ENCODE assay signal across 9 cellular contexts in the genomic region with DNA sequence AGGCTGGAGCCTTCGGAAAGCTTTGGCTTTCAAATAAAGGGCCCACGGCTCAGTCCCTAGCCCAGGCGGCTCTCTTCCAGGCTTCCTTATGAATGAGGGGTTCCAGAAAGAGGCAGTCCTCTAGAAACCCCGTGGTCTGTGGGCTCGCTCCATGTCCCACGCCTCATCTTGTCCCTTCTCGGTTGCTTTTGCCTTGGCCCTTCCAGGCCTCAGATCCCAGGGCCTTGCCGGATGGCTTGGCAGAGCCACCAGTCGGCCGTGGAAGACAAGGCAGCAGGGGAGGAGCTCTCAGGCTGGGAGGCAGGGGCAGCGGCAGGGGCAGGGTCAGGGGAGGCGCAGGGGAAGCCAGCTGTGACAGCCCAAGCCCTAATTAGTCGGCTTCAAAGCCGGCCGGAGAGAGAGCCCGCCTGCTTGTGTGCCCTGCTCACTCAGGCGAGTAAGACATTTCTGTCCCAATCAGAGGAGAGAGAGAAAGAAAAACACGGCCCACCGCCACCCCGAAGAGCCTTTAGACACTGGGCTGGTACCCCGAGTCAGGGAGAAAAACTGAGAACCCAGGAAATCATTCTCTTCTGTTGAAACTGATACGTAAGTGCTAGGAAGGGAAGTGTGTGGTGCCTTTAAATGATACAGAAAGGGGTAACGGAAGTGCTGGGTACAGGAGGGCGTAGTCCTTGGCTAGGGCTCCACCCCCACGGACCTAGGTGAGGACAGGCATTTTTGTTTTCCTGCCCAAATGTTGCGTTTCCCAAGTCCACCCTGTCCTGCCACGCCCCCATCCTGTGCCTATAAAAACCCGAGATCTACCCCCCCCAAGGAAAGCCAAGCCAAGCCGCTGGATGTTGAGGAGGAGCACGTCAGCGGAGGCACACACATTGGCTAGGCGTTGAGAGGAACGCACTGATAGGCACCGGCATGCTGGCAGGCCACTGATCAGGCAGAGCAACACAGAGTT. TPM values are rescaled to one million over a fixed set of nuclear protein-coding genes. Genes with fewer than 3 reads are reported as not detected.
A peak's percentile ranks its signal among the peaks of the same experiment; 100 is the strongest.
DNase-seq lines count a peak whose midpoint lies in the region; ATAC-seq and TF ChIP-seq lines count a peak whose summit lies in the region.
"Had no signal": no experiment of that assay in that cellular context is flagged by ENCODE, and none has a peak within 500 bp of the region (broad histone marks: within the 10 kb centered on the region; RNA-seq: fewer than 3 reads in every experiment).

No MANE protein-coding gene starts in this region.

- intact Hi-C loops in natural killer cell (cut with micrococcal nuclease), result no loop called here
- intact Hi-C loops in activated T-helper 1 cell treated with anti-CD3 and anti-CD28 coated beads, Interleukin-12 subunit alpha, Interleukin-12 subunit beta, Interleukin-2, Interleukin-4 antibody, amounts not matched to agents 30 ng/mL and 10 ng/mL and 1 ng/mL, durations not matched to agents 14 hours and 24 hours and 36 hours (cut with micrococcal nuclease), result no loop called here

- no peaks in the 10 kb centered on the region for H3K9me3 Mint-ChIP-seq in natural killer cell
- no peaks in the 10 kb centered on the region for H3K9me3 Mint-ChIP-seq in activated T-helper 1 cell treated with anti-CD3 and anti-CD28 coated beads, Interleukin-12 subunit alpha, Interleukin-12 subunit beta, Interleukin-2, Interleukin-4 antibody, amounts not matched to agents 30 ng/mL and 10 ng/mL and 1 ng/mL, durations not matched to agents 14 hours and 24 hours and 36 hours

- H3K27me3 Mint-ChIP-seq in natural killer cell (ENCODE audit: low read depth in 2 of 2), result peaks cover 3 to 7% of the 10 kb centered on the region in 2 donors
- peaks cover 6% of the 10 kb centered on the region for H3K27me3 Mint-ChIP-seq in activated T-helper 1 cell treated with anti-CD3 and anti-CD28 coated beads, Interleukin-12 subunit alpha, Interleukin-12 subunit beta, Interleukin-2, Interleukin-4 antibody, amounts not matched to agents 30 ng/mL and 10 ng/mL and 1 ng/mL, durations not matched to agents 14 hours and 24 hours and 36 hours (ENCODE audit: insufficient read depth)

- peak overlapping the region; percentile 53 for H3K4me3 Mint-ChIP-seq in natural killer cell
- H3K4me3 Mint-ChIP-seq in activated T-helper 1 cell treated with anti-CD3 and anti-CD28 coated beads, Interleukin-12 subunit alpha, Interleukin-12 subunit beta, Interleukin-2, Interleukin-4 antibody, amounts not matched to agents 30 ng/mL and 10 ng/mL and 1 ng/mL, durations not matched to agents 14 hours and 24 hours and 36 hours, result no peak overlapping the region

- no peaks in the 10 kb centered on the region for H3K36me3 Mint-ChIP-seq in natural killer cell
- H3K36me3 Mint-ChIP-seq in activated T-helper 1 cell treated with anti-CD3 and anti-CD28 coated beads, Interleukin-12 subunit alpha, Interleukin-12 subunit beta, Interleukin-2, Interleukin-4 antibody, amounts not matched to agents 30 ng/mL and 10 ng/mL and 1 ng/mL, durations not matched to agents 14 hours and 24 hours and 36 hours (ENCODE audit: low read depth), result no peaks in the 10 kb centered on the region

- H3K4me1 Mint-ChIP-seq in natural killer cell, result peaks cover 0 to 14% of the 10 kb centered on the region in 2 donors
- no peaks in the 10 kb centered on the region for H3K4me1 Mint-ChIP-seq in activated T-helper 1 cell treated with anti-CD3 and anti-CD28 coated beads, Interleukin-12 subunit alpha, Interleukin-12 subunit beta, Interleukin-2, Interleukin-4 antibody, amounts not matched to agents 30 ng/mL and 10 ng/mL and 1 ng/mL, durations not matched to agents 14 hours and 24 hours and 36 hours (ENCODE audit: low read depth)

- no peak for TF ChIP-seq CTCF in natural killer cell (IDR thresholded peaks at IDR 0.05)

- DNase-seq in DMS79 (lab: John Stamatoyannopoulos, UW) (peak; percentile 30), NCI-H526 treated with DMSO at 0.1 percent for 48 hours (lab: John Stamatoyannopoulos, UW) (peak; percentile 67), natural killer cell (no peak), HT-29 (ENCODE audit: low spot score) (no peak), cortex of kidney (lab: John Stamatoyannopoulos, UW) (no peak)
- DNase-seq in activated T-helper 1 cell treated with anti-CD3 and anti-CD28 coated beads, Interleukin-12 subunit alpha, Interleukin-12 subunit beta, Interleukin-2, Interleukin-4 antibody, amounts not matched to agents 30 ng/mL and 10 ng/mL and 1 ng/mL, durations not matched to agents 14 hours and 24 hours and 36 hours (ENCODE audit: low spot score), result no peak

- ATAC-seq in esophagus mucosa, result peak; percentile 26
- ATAC-seq in natural killer cell, result peak in 2 of 3 donors; percentile 69
- no peak for ATAC-seq in HG02763 (IDR thresholded peaks at IDR 0.05; ENCODE audit: unreplicated experiment)
- ATAC-seq: left colon had no signal

- peak overlapping the region; percentile 26 to 79 for H3K27ac Mint-ChIP-seq in natural killer cell
- no peak overlapping the region for H3K27ac Mint-ChIP-seq in activated T-helper 1 cell treated with anti-CD3 and anti-CD28 coated beads, Interleukin-12 subunit alpha, Interleukin-12 subunit beta, Interleukin-2, Interleukin-4 antibody, amounts not matched to agents 30 ng/mL and 10 ng/mL and 1 ng/mL, durations not matched to agents 14 hours and 24 hours and 36 hours

RNA-seq across cellular contexts. Expression of gene MEIOC, which starts 27.8 kb away (rescaled TPM):
- not detected for total RNA-seq in esophagus mucosa
- not detected for total RNA-seq in natural killer cell
- total RNA-seq in HT-29 (2014; rRNA removed; shearing (Covaris generic)), result not detected in 2 replicates
- total RNA-seq in activated T-helper 1 cell treated with anti-CD3 and anti-CD28 coated beads, Interleukin-12 subunit alpha, Interleukin-12 subunit beta, Interleukin-2, Interleukin-4 antibody, amounts not matched to agents 30 ng/mL and 10 ng/mL and 1 ng/mL, durations not matched to agents 14 hours and 24 hours and 36 hours, result 0.12 and 0.29 TPM in 2 replicates
- total RNA-seq: left colon had no signal

Comparison
In these comparisons a context has a peak if more than half of its experiments do, and no peak if none do; other contexts are left out.
1. DNase-seq: peak in DMS79 (single experiment) and NCI-H526 treated with DMSO at 0.1 percent for 48 hours (single experiment); none in natural killer cell (single experiment), HT-29 (single experiment), cortex of kidney (single experiment) and activated T-helper 1 cell treated with anti-CD3 and anti-CD28 coated beads, Interleukin-12 subunit alpha, Interleukin-12 subunit beta, Interleukin-2, Interleukin-4 antibody, amounts not matched to agents 30 ng/mL and 10 ng/mL and 1 ng/mL, durations not matched to agents 14 hours and 24 hours and 36 hours (single experiment).